Comparison of ENCODE assay signal across 27 cellular contexts in genomic region chr4:184949020-184949419, GRCh38.
"Had no signal": no experiment of that assay in that cellular context is flagged by ENCODE, and none has a peak within 500 bp of the region (broad histone marks: within the 10 kb centered on the region; RNA-seq: fewer than 3 reads in every experiment).

No MANE protein-coding gene starts in this region.

- H3K9me3 ChIP-seq: adrenal gland, breast epithelium had no signal

- H3K4me3 Mint-ChIP-seq: activated CD8-positive, alpha-beta memory T cell treated with anti-CD3 and anti-CD28 coated beads, Interleukin-2, amount 10 ng/mL, durations not matched to agents 7 days and 5 days; activated CD8-positive, alpha-beta T cell treated with anti-CD3 and anti-CD28 coated beads, Interleukin-2, amount 10 ng/mL, durations not matched to agents 7 days and 5 days; activated naive CD4-positive, alpha-beta T cell treated with anti-CD3 and anti-CD28 coated beads, Interleukin-2, amount 10 ng/mL, durations not matched to agents 7 days and 5 days; activated naive CD8-positive, alpha-beta T cell treated with anti-CD3 and anti-CD28 coated beads for 36 hours; activated T-cell treated with anti-CD3 and anti-CD28 coated beads, Interleukin-2, amount 50 U/mL, for 4 hours; activated T-helper 17 cell treated with anti-CD3 and anti-CD28 coated beads, Interleukin-2, amount 50 U/mL, for 72 hours; T-helper 17 cell; WTC11 had no signal

- H3K4me3 ChIP-seq: adrenal gland, breast epithelium had no signal

- H3K4me1 Mint-ChIP-seq: activated CD8-positive, alpha-beta memory T cell treated with anti-CD3 and anti-CD28 coated beads, Interleukin-2, amount 10 ng/mL, durations not matched to agents 7 days and 5 days; activated naive CD4-positive, alpha-beta T cell treated with anti-CD3 and anti-CD28 coated beads, Interleukin-2, amount 10 ng/mL, durations not matched to agents 7 days and 5 days; activated naive CD8-positive, alpha-beta T cell treated with anti-CD3 and anti-CD28 coated beads for 36 hours; activated T-helper 17 cell treated with anti-CD3 and anti-CD28 coated beads, Interleukin-2, amount 50 U/mL, for 72 hours; T-helper 17 cell; WTC11 had no signal

- H3K27ac Mint-ChIP-seq: activated CD8-positive, alpha-beta memory T cell treated with anti-CD3 and anti-CD28 coated beads, Interleukin-2, amount 10 ng/mL, durations not matched to agents 7 days and 5 days; activated CD8-positive, alpha-beta T cell treated with anti-CD3 and anti-CD28 coated beads, Interleukin-2, amount 10 ng/mL, durations not matched to agents 7 days and 5 days; activated naive CD4-positive, alpha-beta T cell treated with anti-CD3 and anti-CD28 coated beads, Interleukin-2, amount 10 ng/mL, durations not matched to agents 7 days and 5 days; activated naive CD8-positive, alpha-beta T cell treated with anti-CD3 and anti-CD28 coated beads for 36 hours; activated T-helper 17 cell treated with anti-CD3 and anti-CD28 coated beads, Interleukin-2, amount 50 U/mL, for 72 hours; T-helper 17 cell; WTC11 had no signal

- H3K9me3 Mint-ChIP-seq: activated naive CD4-positive, alpha-beta T cell treated with anti-CD3 and anti-CD28 coated beads, Interleukin-2, amount 10 ng/mL, durations not matched to agents 7 days and 5 days; activated naive CD8-positive, alpha-beta T cell treated with anti-CD3 and anti-CD28 coated beads for 36 hours; activated T-cell treated with anti-CD3 and anti-CD28 coated beads, Interleukin-2, amount 50 U/mL, for 4 hours; activated T-helper 17 cell treated with anti-CD3 and anti-CD28 coated beads, Interleukin-2, amount 50 U/mL, for 72 hours; WTC11 had no signal

- DNase-seq: activated CD4-positive, alpha-beta T cell treated with anti-CD3 and anti-CD28 coated beads for 48 hours; activated CD4-positive, alpha-beta T cell treated with anti-CD3 and anti-CD28 coated beads, Interleukin-2, amount 50 U/mL, for 4 hours; activated CD4-positive, CD25-positive, alpha-beta regulatory T cell treated with anti-CD3 and anti-CD28 coated beads, Interleukin-2, amount 50 U/mL, for 72 hours; activated CD8-positive, alpha-beta memory T cell treated with anti-CD3 and anti-CD28 coated beads, Interleukin-2, amount 10 ng/mL, durations not matched to agents 7 days and 5 days; activated CD8-positive, alpha-beta T cell treated with anti-CD3 and anti-CD28 coated beads, Interleukin-2, amount 10 ng/mL, durations not matched to agents 7 days and 5 days; activated gamma-delta T cell treated with Interleukin-2 at 50 U/mL for 16 hours; activated naive CD4-positive, alpha-beta T cell treated with anti-CD3 and anti-CD28 coated beads, Interleukin-2, amount 10 ng/mL, durations not matched to agents 7 days and 5 days; activated naive CD8-positive, alpha-beta T cell treated with anti-CD3 and anti-CD28 coated beads for 36 hours; activated T-cell treated with anti-CD3 and anti-CD28 coated beads, Interleukin-2, amount 50 U/mL, for 4 hours; anterior cingulate cortex; caudate nucleus; KBM-7; NCI-H1092; NCI-H1417; NCI-H1930; NCI-H2171; NCI-H2227 treated with DMSO at 0.1 percent for 48 hours; NCI-H446 treated with DMSO at 0.1 percent for 48 hours; NCI-H524 treated with DMSO at 0.1 percent for 48 hours; NCI-H748 treated with DMSO at 0.1 percent for 48 hours; SIG-M5; T-helper 17 cell; T-helper 9 cell had no signal

- ATAC-seq: activated CD8-positive, alpha-beta memory T cell treated with anti-CD3 and anti-CD28 coated beads, Interleukin-2, amount 10 ng/mL, durations not matched to agents 7 days and 5 days; activated CD8-positive, alpha-beta T cell treated with anti-CD3 and anti-CD28 coated beads, Interleukin-2, amount 10 ng/mL, durations not matched to agents 7 days and 5 days; activated T-cell treated with anti-CD3 and anti-CD28 coated beads, Interleukin-2, amount 50 U/mL, for 4 hours; activated T-helper 17 cell treated with anti-CD3 and anti-CD28 coated beads, Interleukin-2, amount 50 U/mL, for 72 hours; T-helper 17 cell; WTC11 had no signal

- H3K27me3 ChIP-seq: breast epithelium had no signal

- H3K27ac ChIP-seq: adrenal gland, breast epithelium had no signal

- H3K36me3 ChIP-seq: adrenal gland, breast epithelium had no signal

- H3K4me1 ChIP-seq: adrenal gland, breast epithelium had no signal

- H3K36me3 Mint-ChIP-seq: activated CD8-positive, alpha-beta memory T cell treated with anti-CD3 and anti-CD28 coated beads, Interleukin-2, amount 10 ng/mL, durations not matched to agents 7 days and 5 days; activated naive CD4-positive, alpha-beta T cell treated with anti-CD3 and anti-CD28 coated beads, Interleukin-2, amount 10 ng/mL, durations not matched to agents 7 days and 5 days; activated naive CD8-positive, alpha-beta T cell treated with anti-CD3 and anti-CD28 coated beads for 36 hours; WTC11 had no signal
